10 cellular contexts compared by ENCODE assay signal in the genomic region with DNA sequence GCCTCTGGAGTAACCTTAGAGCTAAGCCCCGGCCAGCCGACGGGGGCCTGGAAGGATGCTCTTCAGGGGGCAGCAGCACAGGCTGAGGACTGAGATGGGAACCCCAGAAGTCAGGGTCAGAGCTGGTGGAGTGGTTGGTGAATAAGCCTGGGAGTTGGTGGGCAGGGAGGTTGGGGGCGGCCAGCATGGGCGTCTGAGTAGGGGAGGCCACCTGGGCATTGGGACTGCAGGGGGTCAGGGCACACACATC. TPM values are rescaled to one million over a fixed set of nuclear protein-coding genes. Genes with fewer than 3 reads are reported as not detected.
DNase-seq lines count a peak whose midpoint lies in the region; ATAC-seq and TF ChIP-seq lines count a peak whose summit lies in the region.
"Had no signal": no experiment of that assay in that cellular context is flagged by ENCODE, and none has a peak within 500 bp of the region (broad histone marks: within the 10 kb centered on the region; RNA-seq: fewer than 3 reads in every experiment).

No MANE protein-coding gene starts in this region.

- H3K4me1 Mint-ChIP-seq in CD4-positive, alpha-beta T cell (ENCODE audit: low read depth) = peaks cover 29% of the 10 kb centered on the region
- H3K4me1 Mint-ChIP-seq in endodermal cell = peaks cover 8% of the 10 kb centered on the region

- H3K9me3 Mint-ChIP-seq in CD4-positive, alpha-beta T cell = no peaks in the 10 kb centered on the region
- no peaks in the 10 kb centered on the region for H3K9me3 Mint-ChIP-seq in endodermal cell

- no peaks in the 10 kb centered on the region for H3K27me3 ChIP-seq in CD4-positive, alpha-beta T cell (ENCODE audit: control insufficient read depth, insufficient read depth, low read length)
- H3K27me3 ChIP-seq in Peyer's patch (no peaks in the 10 kb centered on the region), endodermal cell (ENCODE audit: control insufficient read depth, insufficient read depth, low read length, poor library complexity, severe bottlenecking) (no peaks in the 10 kb centered on the region), foreskin keratinocyte (no peaks in the 10 kb centered on the region)

- peak overlapping the region; percentile 16 for H3K27ac Mint-ChIP-seq in CD4-positive, alpha-beta T cell
- peak overlapping the region; percentile 74 for H3K27ac Mint-ChIP-seq in endodermal cell

- no peaks in the 10 kb centered on the region for H3K9me3 ChIP-seq in CD4-positive, alpha-beta T cell (ENCODE audit: control insufficient read depth, low read length)
- H3K9me3 ChIP-seq in Peyer's patch = no peaks in the 10 kb centered on the region
- no peaks in the 10 kb centered on the region for H3K9me3 ChIP-seq in endodermal cell (ENCODE audit: control insufficient read depth, low read length)

- H3K4me1 ChIP-seq in Peyer's patch = peaks cover 0 to 21% (median 5%) of the 10 kb centered on the region in 4 donors
- H3K4me1 ChIP-seq in endodermal cell (ENCODE audit: control insufficient read depth, insufficient read depth, low read length) = no peaks in the 10 kb centered on the region
- H3K4me1 ChIP-seq in foreskin keratinocyte = no peaks in the 10 kb centered on the region

- H3K4me3 ChIP-seq in Peyer's patch (no peak overlapping the region), endodermal cell (ENCODE audit: low read length) (no peak overlapping the region)

- H3K36me3 Mint-ChIP-seq in CD4-positive, alpha-beta T cell (ENCODE audit: low read depth) = peaks cover 51% of the 10 kb centered on the region
- H3K36me3 Mint-ChIP-seq in endodermal cell (ENCODE audit: low read depth) = peaks cover 2% of the 10 kb centered on the region

- DNase-seq in CD4-positive, alpha-beta T cell = no peak
- DNase-seq in Peyer's patch (no peak), endodermal cell (no peak), sciatic nerve (ENCODE audit: low spot score) (no peak), foreskin keratinocyte (no peak), NCI-H69 (lab: John Stamatoyannopoulos, UW) (no peak)
- DNase-seq in effector CD4-positive, alpha-beta T cell = no peak
- DNase-seq: activated CD4-positive, alpha-beta T cell treated with anti-CD3 and anti-CD28 coated beads for 1 hour; NCI-H1092 treated with DMSO at 0.1 percent for 48 hours had no signal

- H3K36me3 ChIP-seq in Peyer's patch = peaks cover 0 to 35% (median 0%) of the 10 kb centered on the region in 3 donors
- no peaks in the 10 kb centered on the region for H3K36me3 ChIP-seq in endodermal cell (ENCODE audit: control insufficient read depth, insufficient read depth, low read length)

- WGBS in endodermal cell (ENCODE audit: insufficient coverage in 1 of 2, insufficient read length in 1 of 2), 2 experiments = 91% methylated on average over 5 of the region's 5 CpGs; no CpG with 5 or more reads in 1 of the 2 experiments

- no peak overlapping the region for H3K27ac ChIP-seq in CD4-positive, alpha-beta T cell (ENCODE audit: low read depth, low read length)
- H3K27ac ChIP-seq in Peyer's patch = peak overlapping the region; percentile 32 to 55 (median 43)
- H3K27ac ChIP-seq in endodermal cell (ENCODE audit: low read depth, low read length) = no peak overlapping the region
- H3K27ac ChIP-seq in foreskin keratinocyte = no peak overlapping the region

- TF ChIP-seq CTCF in CD4-positive, alpha-beta T cell (IDR thresholded peaks at IDR 0.05) = no peak
- no peak for TF ChIP-seq CTCF in Peyer's patch (IDR thresholded peaks at IDR 0.05)
- TF ChIP-seq CTCF in endodermal cell (conservative IDR thresholded peaks at IDR 0.05) = no peak
- TF ChIP-seq CTCF in foreskin keratinocyte (conservative IDR thresholded peaks at IDR 0.05) = no peak

- POLR2A ChIA-PET in CD4-positive, alpha-beta T cell (lab: Charles Lee) = interaction anchor here (1.0 to 2.0 kb wide), 4 partner anchors 14 to 91 kb away, joined by 4 to 9 read pairs (median 5); partner anchors contain the start of gene NINJ1

- intact Hi-C loops in CD4-positive, alpha-beta T cell (cut with DNase I, micrococcal nuclease) = no loop called here
- intact Hi-C loops in sciatic nerve (cut with DNase I) = loop anchor here (10.0 kb wide), 1 partner anchor 185 kb away; no protein-coding TSS in a partner anchor

- H3K9ac ChIP-seq in endodermal cell (ENCODE audit: extremely low read depth, low read length, poor library complexity, severe bottlenecking) = no peak overlapping the region

- TF ChIP-seq POLR2A in Peyer's patch (IDR thresholded peaks at IDR 0.05) = no peak

- no peak for ATAC-seq in CD4-positive, alpha-beta T cell (ENCODE audit: poor library complexity)
- ATAC-seq in sciatic nerve (peak; percentile 4), foreskin keratinocyte (no peak), HG02571 (IDR thresholded peaks at IDR 0.05; ENCODE audit: unreplicated experiment) (no peak)

- CTCF ChIA-PET in CD4-positive, alpha-beta T cell (lab: Charles Lee) = interaction anchor here (3.0 kb wide), 1 partner anchor 10 kb away, joined by 13 read pairs; no protein-coding TSS in a partner anchor

- H3K27me3 Mint-ChIP-seq in CD4-positive, alpha-beta T cell = no peaks in the 10 kb centered on the region
- no peaks in the 10 kb centered on the region for H3K27me3 Mint-ChIP-seq in endodermal cell (ENCODE audit: insufficient read depth)

- no peak overlapping the region for H3K4me3 Mint-ChIP-seq in CD4-positive, alpha-beta T cell
- H3K4me3 Mint-ChIP-seq in endodermal cell = no peak overlapping the region

RNA-seq across cellular contexts. Expression of gene NINJ1, which starts 14.4 kb away (rescaled TPM):
- total RNA-seq in CD4-positive, alpha-beta T cell = 10 to 100 TPM; 87.8 to 87.9 TPM
- total RNA-seq in Peyer's patch (10 to 100 TPM; 47.0 to 56.8 (median 54.5) TPM), endodermal cell (10 to 100 TPM; 24.2 to 32.0 TPM), sciatic nerve (53.5 TPM), foreskin keratinocyte (15.8 and 17.7 TPM in 2 replicates)
- polyA plus RNA-seq in endodermal cell (2013, experiment 1 of 2) = 29.8 TPM
- 28.4 TPM for polyA plus RNA-seq in endodermal cell (2013, experiment 2 of 2)
- polyA plus RNA-seq in foreskin keratinocyte = 24.6 and 29.8 TPM in 2 replicates

RNA-seq across cellular contexts. Expression of gene CARD19, which starts 23.6 kb away (rescaled TPM):
- 10 to 100 TPM; 38.8 to 39.2 TPM for total RNA-seq in CD4-positive, alpha-beta T cell
- total RNA-seq in Peyer's patch (10 to 100 TPM; 34.7 to 74.4 (median 58.9) TPM), endodermal cell (10 to 100 TPM; 16.4 to 21.9 TPM), sciatic nerve (36.6 TPM), foreskin keratinocyte (31.1 TPM in 2 replicates)
- 32.1 TPM for polyA plus RNA-seq in endodermal cell (2013, experiment 1 of 2)
- polyA plus RNA-seq in endodermal cell (2013, experiment 2 of 2) = 29.8 TPM
- 46.3 and 47.5 TPM in 2 replicates for polyA plus RNA-seq in foreskin keratinocyte

Comparison
In these comparisons a context has a peak if more than half of its experiments do, and no peak if none do; other contexts are left out.
1. H3K27ac ChIP-seq: peak in Peyer's patch (4 of 4); none in CD4-positive, alpha-beta T cell (single experiment), endodermal cell (single experiment) and foreskin keratinocyte (single experiment).